In genomic region chr1:230103341-230104173, GRCh38 we compare ENCODE assay signal across 2 cellular contexts.
A peak's percentile ranks its signal among the peaks of the same experiment; 100 is the strongest.
TF ChIP-seq lines count a peak whose summit lies in the region.

No MANE protein-coding gene starts in this region.

TF ChIP-seq in GM23338, 12 proteins besides CTCF, POLR2A, EP300 and RAD21:
- TF ChIP-seq ZNF462 (CRISPR knock-in tag; IDR thresholded peaks at IDR 0.05): no peak
- no peak for TF ChIP-seq ZNF331 (CRISPR knock-in tag; IDR thresholded peaks at IDR 0.05; ENCODE audit: low read depth)
- TF ChIP-seq ZNF114 (CRISPR knock-in tag; IDR thresholded peaks at IDR 0.05): no peak
- TF ChIP-seq ETS1 (IDR thresholded peaks at IDR 0.05): no peak
- TF ChIP-seq EZH2 (IDR thresholded peaks at IDR 0.05; ENCODE audit: low read depth, unreplicated experiment): no peak
- TF ChIP-seq CREB1 (CRISPR knock-in tag; IDR thresholded peaks at IDR 0.05; ENCODE audit: low read depth): no peak
- no peak for TF ChIP-seq STAT1 (IDR thresholded peaks at IDR 0.05; ENCODE audit: unreplicated experiment)
- TF ChIP-seq NANOG (IDR thresholded peaks at IDR 0.05; ENCODE audit: borderline replicate concordance): no peak
- TF ChIP-seq REST (IDR thresholded peaks at IDR 0.05; ENCODE audit: unreplicated experiment): no peak
- no peak for TF ChIP-seq JUNB (IDR thresholded peaks at IDR 0.05; ENCODE audit: unreplicated experiment)
- TF ChIP-seq POLR2AphosphoS5 (IDR thresholded peaks at IDR 0.05; ENCODE audit: low read depth): no peak
- TF ChIP-seq EZH2phosphoT487 (IDR thresholded peaks at IDR 0.05; ENCODE audit: unreplicated experiment): no peak

TF ChIP-seq in H1, 55 proteins besides CTCF, POLR2A, EP300 and RAD21:
- TF ChIP-seq SRF (IDR thresholded peaks at IDR 0.05; ENCODE audit: low read depth, low read length) (peak; percentile 52; the same call in 1 of the 2 replicates), SP1 (IDR thresholded peaks at IDR 0.05; ENCODE audit: low read depth, low read length) (no peak)
